8 cellular contexts compared by ENCODE assay signal in genomic region chr6:79869600-79870084, GRCh38.
DNase-seq lines count a peak whose midpoint lies in the region; ATAC-seq and TF ChIP-seq lines count a peak whose summit lies in the region.

No MANE protein-coding gene starts in this region.

- H3K9me3 ChIP-seq in HUES6 (ENCODE audit: control insufficient read depth, insufficient read depth, low read depth, low read length), result no peaks in the 10 kb centered on the region
- no peaks in the 10 kb centered on the region for H3K9me3 ChIP-seq in OCI-LY3 (ENCODE audit: insufficient read depth, low read length)

- peaks cover 0 to 10% (median 7%) of the 10 kb centered on the region in 3 donors for H3K4me1 Mint-ChIP-seq in naive B cell

- no peak overlapping the region for H3K9ac ChIP-seq in HUES6 (ENCODE audit: low read length)
- H3K9ac ChIP-seq in OCI-LY3 (ENCODE audit: low read length), result peak overlapping the region; percentile 62

- peak; percentile 81 for TF ChIP-seq CTCF in OCI-LY3 (IDR thresholded peaks at IDR 0.05; ENCODE audit: low read depth, low read length)
- peak; percentile 80 for TF ChIP-seq CTCF in epithelial cell of proximal tubule (conservative IDR thresholded peaks at IDR 0.05; ENCODE audit: low read depth, low read length)

- H3K27ac ChIP-seq in HUES6 (ENCODE audit: low read depth, low read length) (no peak overlapping the region), OCI-LY3 (ENCODE audit: low read length) (no peak overlapping the region)

- peak overlapping the region in 1 of 6 donors; percentile 16 for H3K27ac Mint-ChIP-seq in naive B cell

- peaks cover 18% of the 10 kb centered on the region for H3K4me1 ChIP-seq in HUES6 (ENCODE audit: control insufficient read depth, insufficient read depth, low read length)
- H3K4me1 ChIP-seq in OCI-LY3 (ENCODE audit: low read length), result peaks cover 25% of the 10 kb centered on the region

- no peaks in the 10 kb centered on the region for H3K9me3 Mint-ChIP-seq in naive B cell

- no peaks in the 10 kb centered on the region for H4K20me1 ChIP-seq in OCI-LY3 (ENCODE audit: insufficient read depth, low read length)

- peaks cover 17 to 32% (median 29%) of the 10 kb centered on the region in 3 donors for H3K27me3 Mint-ChIP-seq in naive B cell

- no peaks in the 10 kb centered on the region for H3K27me3 ChIP-seq in HUES6 (ENCODE audit: control insufficient read depth, insufficient read depth, low read length)
- no peaks in the 10 kb centered on the region for H3K27me3 ChIP-seq in OCI-LY3 (ENCODE audit: low read depth, low read length)

- no peaks in the 10 kb centered on the region for H3K36me3 Mint-ChIP-seq in naive B cell

- peak overlapping the region in 7 of 8 donors; percentile 30 to 84 (median 58) for H3K4me3 Mint-ChIP-seq in naive B cell

- peak overlapping the region; percentile 90 for H3K4me2 ChIP-seq in OCI-LY3 (ENCODE audit: low read length)

- peak overlapping the region; percentile 39; the same call in 1 of the 2 replicates for H3K4me3 ChIP-seq in HUES6 (ENCODE audit: low read depth, low read length)
- peak overlapping the region; percentile 75 for H3K4me3 ChIP-seq in OCI-LY3 (ENCODE audit: low read length)
- H3K4me3 ChIP-seq in epithelial cell of proximal tubule (ENCODE audit: low read depth, low read length), result peak overlapping the region; percentile 19

- no peaks in the 10 kb centered on the region for H3K36me3 ChIP-seq in HUES6 (ENCODE audit: control insufficient read depth, insufficient read depth, low read length)
- no peaks in the 10 kb centered on the region for H3K36me3 ChIP-seq in OCI-LY3 (replicated peaks; ENCODE audit: low read depth, low read length)

- DNase-seq in DMS153 (lab: John Stamatoyannopoulos, UW) (peak; percentile 88), activated T-cell treated with anti-CD3 and anti-CD28 coated beads for 24 hours (ENCODE audit: low read depth) (peak; percentile 79), epithelial cell of proximal tubule (ENCODE audit: low read depth) (no peak), naive B cell (peak; percentile 61)
- DNase-seq in stimulated activated CD8-positive, alpha-beta memory T cell treated with anti-CD3 and anti-CD28 coated beads, Interleukin-7, amount 100 ng/mL, for 4 hours (ENCODE audit: low read depth in 2 of 2), result peak; percentile 42 to 65

- no peaks in the 10 kb centered on the region for H3K79me2 ChIP-seq in OCI-LY3 (ENCODE audit: low read length)

- peak overlapping the region; percentile 99 for H2AFZ ChIP-seq in OCI-LY3 (ENCODE audit: low read depth, low read length)

- peak; percentile 100 for ATAC-seq in GM21526 (IDR thresholded peaks at IDR 0.05; ENCODE audit: low FRiP score, unreplicated experiment)
- peak; percentile 98 to 99 for ATAC-seq in naive B cell (ENCODE audit: low read depth in 2 of 2)

Comparison
In these comparisons a context has a peak if more than half of its experiments do, and no peak if none do; other contexts are left out.
1. H3K4me3 ChIP-seq: peak in every context shown above with its lines; median percentile 75 in OCI-LY3; 39 in HUES6; 19 in epithelial cell of proximal tubule.